Comparison of ENCODE assay signal across 1 cellular context in genomic region chr3:186955898-186956696, GRCh38.
A peak's percentile ranks its signal among the peaks of the same experiment; 100 is the strongest.
TF ChIP-seq lines count a peak whose summit lies in the region.

No MANE protein-coding gene starts in this region.

TF ChIP-seq in K562, 482 proteins besides CTCF, POLR2A, EP300 and RAD21 (continued from another document and continues in another):
- TF ChIP-seq MGA (IDR thresholded peaks at IDR 0.05) (peak; percentile 85), TBP (optimal IDR thresholded peaks at IDR 0.05; ENCODE audit: low read depth, low read length) (peak; percentile 34), RBM25 (IDR thresholded peaks at IDR 0.05; ENCODE audit: low read depth, low read length, severe bottlenecking) (peak; percentile 72), DMBX1 (CRISPR knock-in tag; IDR thresholded peaks at IDR 0.05; ENCODE audit: borderline replicate concordance) (peak; percentile 59; the same call in 1 of the 2 replicates), DDX20 (tag; IDR thresholded peaks at IDR 0.05; ENCODE audit: low read depth) (0 out of 2 replicates have a peak, but pooled peaks have one; percentile 44), NELFE (IDR thresholded peaks at IDR 0.05; ENCODE audit: insufficient read depth, insufficient read length) (no peak), NFE2 (IDR thresholded peaks at IDR 0.05; ENCODE audit: low read depth) (peak; percentile 26; the same call in 1 of the 2 replicates), SMARCA4 (IDR thresholded peaks at IDR 0.05) (peak; percentile 38; the same call in 1 of the 2 replicates), ZNF609 (CRISPR knock-in tag; IDR thresholded peaks at IDR 0.05; ENCODE audit: borderline replicate concordance) (no peak), CREB3 (tag; conservative IDR thresholded peaks at IDR 0.05; ENCODE audit: low read depth) (peak; percentile 73; the same call in 1 of the 2 replicates), NR3C1 (CRISPR knock-in tag; IDR thresholded peaks at IDR 0.05) (no peak), RCOR1 (IDR thresholded peaks at IDR 0.05; ENCODE audit: borderline replicate concordance in 1 of 2, low read depth in 2 of 2, low read length in 2 of 2) (peak in 1 of 2 experiments; percentile 33; a peak in 1 of 4 replicates), FOSL1 (tag; conservative IDR thresholded peaks at IDR 0.05) (0 out of 2 replicates have a peak, but pooled peaks have one; percentile 29), SMARCE1 (IDR thresholded peaks at IDR 0.05) (0 out of 2 replicates have a peak, but pooled peaks have one; percentile 32), ZBTB40 (IDR thresholded peaks at IDR 0.05) (peak; percentile 65), ZBTB40 (CRISPR knock-in tag; IDR thresholded peaks at IDR 0.05) (no peak), SMARCB1 (IDR thresholded peaks at IDR 0.05; ENCODE audit: insufficient read length, low read depth) (no peak), ZNF449 (CRISPR knock-in tag; IDR thresholded peaks at IDR 0.05) (0 out of 2 replicates have a peak, but pooled peaks have one; percentile 17), DPF2 (IDR thresholded peaks at IDR 0.05) (peak; percentile 42; the same call in 1 of the 2 replicates), ZNF75A (CRISPR knock-in tag; IDR thresholded peaks at IDR 0.05) (peak; percentile 80), ZNF699 (CRISPR knock-in tag; IDR thresholded peaks at IDR 0.05; ENCODE audit: insufficient replicate concordance) (no peak), EP400 (IDR thresholded peaks at IDR 0.05) (no peak), NFRKB (IDR thresholded peaks at IDR 0.05; ENCODE audit: low read depth) (no peak), PRPF4 (IDR thresholded peaks at IDR 0.05; ENCODE audit: insufficient read depth, low read depth, low read length, poor library complexity, severe bottlenecking) (no peak), SETDB1 (IDR thresholded peaks at IDR 0.05; ENCODE audit: low read length) (no peak)
